In the genomic region with DNA sequence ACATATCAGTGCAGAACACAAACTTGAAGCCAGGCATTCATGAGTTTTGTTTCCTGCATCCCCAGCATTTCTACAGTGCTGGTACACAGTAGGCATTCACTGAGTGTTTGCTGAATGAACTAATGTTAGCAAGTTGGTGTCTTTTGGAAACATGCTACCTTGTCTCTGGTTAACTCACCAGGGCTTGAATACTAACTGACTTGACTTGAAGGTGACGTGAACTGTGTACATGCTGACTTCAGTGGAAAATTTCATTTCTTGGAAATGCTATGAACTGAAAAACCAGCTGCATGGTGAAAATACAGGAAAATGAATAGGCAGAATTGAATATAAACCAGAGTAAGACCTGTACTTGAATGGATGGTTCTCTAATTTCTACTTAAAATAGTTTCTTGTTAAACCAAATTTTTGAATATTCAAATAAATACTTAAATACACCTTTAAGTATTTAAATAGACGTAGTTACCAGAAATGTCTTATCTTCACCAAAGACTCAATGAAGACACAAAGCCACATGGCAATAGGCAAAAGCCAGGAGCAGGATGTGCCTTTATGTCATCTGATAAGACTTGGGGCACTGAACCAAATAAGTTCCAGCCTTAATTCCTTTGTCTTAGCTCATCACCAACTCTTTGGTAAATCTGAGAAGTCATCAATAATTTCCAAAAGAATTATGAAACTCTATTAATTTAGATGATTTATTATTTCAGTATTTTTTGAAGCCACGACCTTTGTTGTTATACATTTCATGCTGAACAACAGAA, we compare ENCODE assay signal across 1 cellular context.
TF ChIP-seq lines count a peak whose summit lies in the region.

No MANE protein-coding gene starts in this region.

TF ChIP-seq in GM12891, 5 proteins besides CTCF, POLR2A, EP300 and RAD21 (continued from another document):
- TF ChIP-seq POU2F2 (IDR thresholded peaks at IDR 0.05; ENCODE audit: low read depth, low read length), result no peak
- TF ChIP-seq TAF1 (IDR thresholded peaks at IDR 0.05; ENCODE audit: low read depth, low read length), result no peak
- no peak for TF ChIP-seq SPI1 (IDR thresholded peaks at IDR 0.05; ENCODE audit: low read depth, low read length)
